8 cellular contexts compared by ENCODE assay signal in the genomic region with DNA sequence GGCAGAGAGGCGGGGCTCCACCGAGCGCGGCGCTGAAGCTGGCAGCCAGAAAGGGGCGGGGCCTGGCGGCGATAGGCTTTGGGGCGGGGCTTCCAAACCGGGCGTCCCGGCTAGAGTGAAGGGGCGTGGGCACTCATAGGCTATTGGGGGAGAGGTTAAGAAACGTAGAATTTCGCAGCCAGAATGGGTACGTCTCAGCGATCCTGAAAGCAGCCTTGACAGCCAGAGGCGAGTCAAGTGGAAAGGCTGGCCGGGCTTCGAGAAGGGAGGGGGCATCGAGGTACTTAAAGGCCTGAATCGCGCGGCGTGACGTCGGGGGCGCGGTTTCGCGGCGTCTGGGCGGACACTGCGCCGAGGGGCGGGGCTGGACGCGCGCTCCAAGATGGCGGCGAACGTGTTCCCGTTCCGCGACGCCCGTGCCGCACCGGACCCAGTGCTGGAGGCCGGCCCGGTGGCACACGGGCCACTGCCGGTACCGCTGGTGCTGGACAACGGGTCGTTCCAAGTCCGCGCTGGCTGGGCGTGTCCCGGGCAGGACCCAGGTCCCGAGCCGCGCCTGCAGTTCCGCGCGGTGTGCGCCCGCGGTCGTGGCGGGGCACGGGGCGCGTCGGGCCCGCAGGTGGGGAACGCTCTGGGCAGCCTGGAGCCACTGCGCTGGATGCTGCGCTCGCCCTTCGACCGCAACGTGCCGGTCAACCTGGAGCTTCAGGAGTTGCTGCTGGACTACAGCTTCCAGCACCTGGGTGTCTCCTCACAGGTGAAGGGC. TPM values are rescaled to one million over a fixed set of nuclear protein-coding genes. Genes with fewer than 3 reads are reported as not detected.
DNase-seq lines count a peak whose midpoint lies in the region; ATAC-seq and TF ChIP-seq lines count a peak whose summit lies in the region.

Gene ACTR5 (plus strand): TSS at position 364 of the 766 bp plus-strand sequence. CDS start 19 bp downstream, at position 383.

- peak within 1 kb of the TSS; percentile 63 for H3K9ac ChIP-seq in muscle layer of colon (ENCODE audit: low read length)

- WGBS in esophagus, 2 donors, result 1% methylated on average over 78 to 84 of the region's 84 CpGs

- H3K36me3 ChIP-seq in PC-9 (ENCODE audit: low read depth), result no peaks in the 10 kb centered on the region
- peaks cover 0 to 4% of the 10 kb centered on the region in 2 donors for H3K36me3 ChIP-seq in esophagus (ENCODE audit: control insufficient read depth in 2 of 2, insufficient read depth in 2 of 2, low read length in 1 of 2)
- H3K36me3 ChIP-seq in muscle layer of colon (ENCODE audit: insufficient read depth, low read length), result peaks cover 10% of the 10 kb centered on the region

- H3K9me3 ChIP-seq in PC-9 (ENCODE audit: insufficient read depth, low read depth) (no peaks in the 10 kb centered on the region), esophagus (ENCODE audit: control insufficient read depth in 2 of 2, insufficient read depth in 1 of 2, low read depth in 1 of 2, low read length in 1 of 2) (no peaks in the 10 kb centered on the region), muscle layer of colon (ENCODE audit: low read length) (no peaks in the 10 kb centered on the region)

- no peaks in the 10 kb centered on the region for H3K9me3 Mint-ChIP-seq in activated T-cell treated with anti-CD3 and anti-CD28 coated beads, Interleukin-2, amount 50 U/mL, for 24 hours

- H3K4me2 ChIP-seq in PC-9, result peak within 1 kb of the TSS; percentile 96

- BruUV-seq in PC-9 (replicated peaks; lab: Mats Ljungman, UMichigan), result TSS peak; percentile 92

- peak within 1 kb of the TSS; percentile 91 for H3K4me3 Mint-ChIP-seq in activated T-cell treated with anti-CD3 and anti-CD28 coated beads, Interleukin-2, amount 50 U/mL, for 24 hours

- peaks cover 10% of the 10 kb centered on the region; the same call in 1 of the 2 replicates for H3K79me2 ChIP-seq in PC-9 (ENCODE audit: low read depth)

- peaks cover 34% of the 10 kb centered on the region for H3K36me3 Mint-ChIP-seq in activated T-cell treated with anti-CD3 and anti-CD28 coated beads, Interleukin-2, amount 50 U/mL, for 24 hours (ENCODE audit: low read depth)

- H3K27me3 ChIP-seq in PC-9 (ENCODE audit: insufficient read depth, low read depth) (peaks cover 26% of the 10 kb centered on the region), esophagus (ENCODE audit: control insufficient read depth in 1 of 2, insufficient read depth in 2 of 2, low read length in 2 of 2) (no peaks in the 10 kb centered on the region), muscle layer of colon (ENCODE audit: control insufficient read depth in 1 of 2, insufficient read depth in 2 of 2, low read length in 2 of 2) (no peaks in the 10 kb centered on the region)

- peak within 1 kb of the TSS; percentile 96 for H2AFZ ChIP-seq in PC-9

- H3K27ac Mint-ChIP-seq in activated T-cell treated with anti-CD3 and anti-CD28 coated beads, Interleukin-2, amount 50 U/mL, for 24 hours, result peak within 1 kb of the TSS; percentile 100

- POLR2A ChIA-PET in PC-9 (lab: Charles Lee; ENCODE audit: unreplicated experiment), result interaction anchor here (0.6 to 0.8 kb wide), 5 partner anchors 18 to 144 kb away, joined by 3 to 7 read pairs (median 6); no protein-coding TSS in a partner anchor

- no peak for TF ChIP-seq CTCF in PC-9 (conservative IDR thresholded peaks at IDR 0.05)

- H3K4me3 ChIP-seq in PC-9 (peak within 1 kb of the TSS; percentile 79), esophagus (ENCODE audit: low read depth in 1 of 2, low read length in 2 of 2) (peak within 1 kb of the TSS; percentile 86 to 89), muscle layer of colon (ENCODE audit: low read depth in 1 of 2, low read length in 2 of 2) (peak within 1 kb of the TSS; percentile 66 to 79)

- ATAC-seq in GM21786 (IDR thresholded peaks at IDR 0.05; ENCODE audit: unreplicated experiment), result peak; percentile 84

- CTCF ChIA-PET in PC-9 (lab: Charles Lee), result interaction anchor here (0.6 kb wide), 1 partner anchor 29 kb away, joined by 4 read pairs; no protein-coding TSS in a partner anchor

- no peaks in the 10 kb centered on the region; the same call in 1 of the 2 replicates for H3F3A ChIP-seq in PC-9 (ENCODE audit: insufficient read depth, low read depth)

- intact Hi-C loops in PC-9 (cut with micrococcal nuclease; ENCODE audit: unreplicated experiment), result loop anchor here (1.0 kb wide), 1 partner anchor 42 kb away; no protein-coding TSS in a partner anchor

- H3K27ac ChIP-seq in PC-9, result peak within 1 kb of the TSS; percentile 40
- H3K27ac ChIP-seq in esophagus (ENCODE audit: low read depth in 2 of 2, low read length in 1 of 2), result peak within 1 kb of the TSS; percentile 93 to 97
- peak within 1 kb of the TSS; percentile 56 for H3K27ac ChIP-seq in muscle layer of colon (ENCODE audit: low read depth, low read length)

- H3K4me1 ChIP-seq in PC-9 (replicated peaks; ENCODE audit: insufficient read depth), result peaks cover 13% of the 10 kb centered on the region; the same call in 1 of the 2 replicates
- no peaks in the 10 kb centered on the region for H3K4me1 ChIP-seq in esophagus (ENCODE audit: control insufficient read depth in 2 of 2, insufficient read depth in 2 of 2, low read length in 1 of 2)
- H3K4me1 ChIP-seq in muscle layer of colon (ENCODE audit: insufficient read depth, low read length), result peaks cover 15% of the 10 kb centered on the region

- H3K9me2 ChIP-seq in PC-9 (ENCODE audit: insufficient read depth), result no peaks in the 10 kb centered on the region

- 0 out of 2 replicates have a peak, but pooled peaks cover 5% of the 10 kb centered on the region for H4K20me1 ChIP-seq in PC-9 (ENCODE audit: insufficient read depth)

- H3K4me1 Mint-ChIP-seq in activated T-cell treated with anti-CD3 and anti-CD28 coated beads, Interleukin-2, amount 50 U/mL, for 24 hours (ENCODE audit: low read depth), result peaks cover 28% of the 10 kb centered on the region

- DNase-seq in DMS79 (lab: John Stamatoyannopoulos, UW) (peak; percentile 59), KG1 (lab: John Stamatoyannopoulos, UW) (peak; percentile 88), PC-9 (peak; percentile 73 to 97)
- peak; percentile 99 for DNase-seq in activated T-cell treated with anti-CD3 and anti-CD28 coated beads, Interleukin-2, amount 50 U/mL, for 24 hours
- DNase-seq in stimulated activated CD8-positive, alpha-beta memory T cell treated with anti-CD3 and anti-CD28 coated beads, Interleukin-4, amount 100 ng/mL, for 48 hours, result peak; percentile 98

- H3K27me3 Mint-ChIP-seq in activated T-cell treated with anti-CD3 and anti-CD28 coated beads, Interleukin-2, amount 50 U/mL, for 24 hours, result peaks cover 6% of the 10 kb centered on the region

RNA-seq across cellular contexts. Expression of gene ACTR5, which starts in this region (rescaled TPM):
- total RNA-seq in PC-9 (2021), result 7.8 and 10.1 TPM in 2 replicates
- 1 to 10 TPM; 5.2 to 6.3 TPM for polyA plus RNA-seq in esophagus

Comparison
In these comparisons a context has a peak if more than half of its experiments do, and no peak if none do; other contexts are left out.
1. Peak in every context shown above with its lines: DNase-seq, ATAC-seq, H3K4me3 ChIP-seq and H3K27ac ChIP-seq.
2. H3K27ac ChIP-seq: peak in every context shown above with its lines; median percentile 95 in esophagus; 56 in muscle layer of colon; 40 in PC-9.